Comparison of ENCODE assay signal across 16 cellular contexts in genomic region chr7:26526288-26526587, GRCh38.
"Had no signal": no experiment of that assay in that cellular context is flagged by ENCODE, and none has a peak within 500 bp of the region (broad histone marks: within the 10 kb centered on the region; RNA-seq: fewer than 3 reads in every experiment).

No MANE protein-coding gene starts in this region.

- H3K4me3 ChIP-seq: esophagus muscularis mucosa, gastroesophageal sphincter, left ventricle myocardium inferior, lower lobe of right lung, prostate gland, smooth muscle cell, tibial artery, upper lobe of left lung, uterus had no signal

- H3K27ac ChIP-seq: epithelial cell of prostate, esophagus muscularis mucosa, gastroesophageal sphincter, left ventricle myocardium inferior, lower lobe of right lung, parathyroid adenoma, prostate gland, tibial artery, upper lobe of left lung, uterus had no signal

- ATAC-seq: effector memory CD8-positive, alpha-beta T cell; gastroesophageal sphincter; lower lobe of right lung; natural killer cell treated with Interleukin-12 subunit alpha and Interleukin-12 subunit beta and Interleukin-15 and Interleukin-18, amount 100 ng/mL, for 72 hours had no signal

- H3K36me3 ChIP-seq: esophagus muscularis mucosa, gastroesophageal sphincter, left ventricle myocardium inferior, lower lobe of right lung, prostate gland, tibial artery, upper lobe of left lung, uterus had no signal

- H3K9me3 ChIP-seq: esophagus muscularis mucosa, gastroesophageal sphincter, lower lobe of right lung, prostate gland, tibial artery, upper lobe of left lung, uterus had no signal

- DNase-seq: effector memory CD8-positive, alpha-beta T cell; immature natural killer cell; left ventricle myocardium inferior; lower lobe of right lung; occipital lobe; stimulated activated CD4-positive, alpha-beta T cell treated with anti-CD3 and anti-CD28 coated beads, Interleukin-2, amount 100 ng/mL, for 48 hours; tibial artery; upper lobe of left lung; uterus had no signal

- H3K4me1 ChIP-seq: gastroesophageal sphincter, left ventricle myocardium inferior, lower lobe of right lung, parathyroid adenoma, prostate gland, tibial artery, upper lobe of left lung, uterus had no signal
